1 cellular context compared by ENCODE assay signal in genomic region chr2:182665500-182665899, GRCh38.
TF ChIP-seq lines count a peak whose summit lies in the region.

No MANE protein-coding gene starts in this region.

TF ChIP-seq in K562, 482 proteins besides CTCF, POLR2A, EP300 and RAD21:
- peak; percentile 42 for TF ChIP-seq ZNF146 (CRISPR knock-in tag; IDR thresholded peaks at IDR 0.05; ENCODE audit: unreplicated experiment)
